ENCODE assay signal across 16 cellular contexts in the genomic region with DNA sequence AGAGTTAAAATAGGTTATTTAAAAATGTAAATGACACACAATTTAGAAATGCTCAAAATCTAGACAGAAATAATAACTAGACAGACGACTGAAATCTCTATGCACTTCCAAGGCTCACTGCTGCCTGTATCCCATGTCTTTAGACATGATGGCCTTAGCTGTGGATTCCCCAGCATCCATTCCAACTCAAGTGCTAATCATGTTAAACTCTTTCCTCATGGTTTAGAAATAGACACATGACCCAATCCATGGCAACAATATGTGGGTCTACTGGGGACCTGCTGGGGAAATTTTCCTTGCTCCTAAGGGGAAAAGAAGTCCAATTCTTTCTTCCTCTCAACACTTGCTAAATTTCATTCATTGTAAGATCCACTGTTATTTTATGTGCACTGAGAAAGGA.
"Had no signal": no experiment of that assay in that cellular context is flagged by ENCODE, and none has a peak within 500 bp of the region (broad histone marks: within the 10 kb centered on the region; RNA-seq: fewer than 3 reads in every experiment).

No MANE protein-coding gene starts in this region.

- H3K4me3 ChIP-seq: ascending aorta, SJCRH30, spleen, thoracic aorta had no signal

- ATAC-seq: activated CD8-positive, alpha-beta T cell treated with anti-CD3 and anti-CD28 coated beads, Interleukin-2, amount 10 ng/mL, durations not matched to agents 7 days and 5 days; activated T-cell treated with anti-CD3 and anti-CD28 coated beads, Interleukin-2, amount 50 U/mL, for 72 hours; sciatic nerve; stimulated activated naive CD8-positive, alpha-beta T cell treated with anti-CD3 and anti-CD28 coated beads, Interleukin-15, amount 100 ng/mL, for 72 hours had no signal

- H3K36me3 ChIP-seq: ascending aorta, thoracic aorta had no signal

- H3K9me3 ChIP-seq: ascending aorta, SJCRH30, spleen, thoracic aorta had no signal

- DNase-seq: activated CD4-positive, alpha-beta T cell treated with anti-CD3 and anti-CD28 coated beads, Interleukin-2, amount 10 ng/mL, durations not matched to agents 24 days and 14 days; activated CD4-positive, CD25-positive, alpha-beta regulatory T cell; activated CD8-positive, alpha-beta memory T cell treated with anti-CD3 and anti-CD28 coated beads, Interleukin-2, amount 50 U/mL, for 4 hours; activated CD8-positive, alpha-beta T cell treated with anti-CD3 and anti-CD28 coated beads, Interleukin-2, amount 10 ng/mL, durations not matched to agents 7 days and 5 days; activated naive CD8-positive, alpha-beta T cell treated with anti-CD3 and anti-CD28 coated beads, Interleukin-2, amount 10 ng/mL, durations not matched to agents 7 days and 5 days; activated T-cell treated with anti-CD3 and anti-CD28 coated beads, Interleukin-2, amount 50 U/mL, for 72 hours; hippocampal formation; kidney; SJCRH30; spleen; stimulated activated naive CD8-positive, alpha-beta T cell treated with anti-CD3 and anti-CD28 coated beads, Interleukin-15, amount 100 ng/mL, for 72 hours; T-helper 2 cell had no signal

- H2AFZ ChIP-seq: parathyroid adenoma had no signal

- H3K27ac Mint-ChIP-seq: activated CD4-positive, alpha-beta T cell treated with anti-CD3 and anti-CD28 coated beads, Interleukin-2, amount 10 ng/mL, durations not matched to agents 24 days and 14 days; activated CD8-positive, alpha-beta T cell treated with anti-CD3 and anti-CD28 coated beads, Interleukin-2, amount 10 ng/mL, durations not matched to agents 7 days and 5 days; activated naive CD8-positive, alpha-beta T cell treated with anti-CD3 and anti-CD28 coated beads, Interleukin-2, amount 10 ng/mL, durations not matched to agents 7 days and 5 days; stimulated activated naive CD8-positive, alpha-beta T cell treated with anti-CD3 and anti-CD28 coated beads, Interleukin-15, amount 100 ng/mL, for 72 hours had no signal

- H3K9me3 Mint-ChIP-seq: activated CD4-positive, alpha-beta T cell treated with anti-CD3 and anti-CD28 coated beads, Interleukin-2, amount 10 ng/mL, durations not matched to agents 24 days and 14 days; activated naive CD8-positive, alpha-beta T cell treated with anti-CD3 and anti-CD28 coated beads, Interleukin-2, amount 10 ng/mL, durations not matched to agents 7 days and 5 days; activated T-cell treated with anti-CD3 and anti-CD28 coated beads, Interleukin-2, amount 50 U/mL, for 72 hours; stimulated activated naive CD8-positive, alpha-beta T cell treated with anti-CD3 and anti-CD28 coated beads, Interleukin-15, amount 100 ng/mL, for 72 hours had no signal

- H3K4me3 Mint-ChIP-seq: activated CD4-positive, alpha-beta T cell treated with anti-CD3 and anti-CD28 coated beads, Interleukin-2, amount 10 ng/mL, durations not matched to agents 24 days and 14 days; activated CD8-positive, alpha-beta T cell treated with anti-CD3 and anti-CD28 coated beads, Interleukin-2, amount 10 ng/mL, durations not matched to agents 7 days and 5 days; activated naive CD8-positive, alpha-beta T cell treated with anti-CD3 and anti-CD28 coated beads, Interleukin-2, amount 10 ng/mL, durations not matched to agents 7 days and 5 days; activated T-cell treated with anti-CD3 and anti-CD28 coated beads, Interleukin-2, amount 50 U/mL, for 72 hours; stimulated activated naive CD8-positive, alpha-beta T cell treated with anti-CD3 and anti-CD28 coated beads, Interleukin-15, amount 100 ng/mL, for 72 hours had no signal

- H3K4me1 ChIP-seq: parathyroid adenoma had no signal

- H3K27ac ChIP-seq: parathyroid adenoma, SJCRH30, thoracic aorta had no signal

- H3K27me3 ChIP-seq: ascending aorta, SJCRH30, spleen had no signal

- H3K27me3 Mint-ChIP-seq: activated CD4-positive, alpha-beta T cell treated with anti-CD3 and anti-CD28 coated beads, Interleukin-2, amount 10 ng/mL, durations not matched to agents 24 days and 14 days; activated naive CD8-positive, alpha-beta T cell treated with anti-CD3 and anti-CD28 coated beads, Interleukin-2, amount 10 ng/mL, durations not matched to agents 7 days and 5 days; stimulated activated naive CD8-positive, alpha-beta T cell treated with anti-CD3 and anti-CD28 coated beads, Interleukin-15, amount 100 ng/mL, for 72 hours had no signal

- H3K9ac ChIP-seq: parathyroid adenoma had no signal
